ENCODE assay signal across 8 cellular contexts in genomic region chr11:72969894-72970335, GRCh38.
DNase-seq lines count a peak whose midpoint lies in the region; ATAC-seq and TF ChIP-seq lines count a peak whose summit lies in the region.

No MANE protein-coding gene starts in this region.

- no peak overlapping the region for H3K4me3 Mint-ChIP-seq in CD8-positive, alpha-beta T cell
- H3K4me3 Mint-ChIP-seq in chondrocyte (ENCODE audit: unreplicated experiment): no peak overlapping the region

- TF ChIP-seq CTCF in CD8-positive, alpha-beta T cell (IDR thresholded peaks at IDR 0.05): no peak
- no peak for TF ChIP-seq CTCF in chondrocyte (IDR thresholded peaks at IDR 0.05)

- H3K36me3 ChIP-seq in CD8-positive, alpha-beta T cell (ENCODE audit: insufficient read depth, low read length): no peaks in the 10 kb centered on the region

- peaks cover 4% of the 10 kb centered on the region for H3K9me3 Mint-ChIP-seq in CD8-positive, alpha-beta T cell
- no peaks in the 10 kb centered on the region for H3K9me3 Mint-ChIP-seq in chondrocyte (ENCODE audit: low read depth)

- peaks cover 4% of the 10 kb centered on the region for H3K4me1 ChIP-seq in CD8-positive, alpha-beta T cell (ENCODE audit: insufficient read depth, low read length)

- CTCF ChIA-PET in CD8-positive, alpha-beta T cell (lab: Charles Lee): no interaction called here

- peaks cover 40% of the 10 kb centered on the region for H3K36me3 Mint-ChIP-seq in CD8-positive, alpha-beta T cell
- peaks cover 7% of the 10 kb centered on the region for H3K36me3 Mint-ChIP-seq in chondrocyte (ENCODE audit: low read depth)

- in situ Hi-C loops in KBM-7 (cut with MboI; ENCODE audit: low pct_unique_long_range_greater_than_20kb, low sequenced_read_pairs): no loop called here

- H3K4me1 Mint-ChIP-seq in CD8-positive, alpha-beta T cell (ENCODE audit: low read depth): peaks cover 25% of the 10 kb centered on the region
- peaks cover 41% of the 10 kb centered on the region for H3K4me1 Mint-ChIP-seq in chondrocyte (ENCODE audit: low read depth)

- POLR2A ChIA-PET in CD8-positive, alpha-beta T cell (lab: Charles Lee): interaction anchor here (1.2 kb wide), 1 partner anchor 11 kb away, joined by 3 read pairs; no protein-coding TSS in a partner anchor

- no peaks in the 10 kb centered on the region for H3K27me3 ChIP-seq in CD8-positive, alpha-beta T cell (ENCODE audit: insufficient read depth, low read length)

- intact Hi-C loops in CD8-positive, alpha-beta T cell (cut with DNase I, micrococcal nuclease): loop anchor here in 1 of 2 experiments (10.0 kb wide), 1 partner anchor 55 kb away; no protein-coding TSS in a partner anchor

- no peak for DNase-seq in CD8-positive, alpha-beta T cell
- DNase-seq in KBM-7 (peak; percentile 57), chondrocyte (ENCODE audit: low spot score) (no peak), activated gamma-delta T cell (lab: John Stamatoyannopoulos, UW) (no peak), anterior cingulate cortex (lab: John Stamatoyannopoulos, UW) (no peak), AML-193 (lab: John Stamatoyannopoulos, UW) (no peak)

- peak; percentile 55 for ATAC-seq in CD8-positive, alpha-beta T cell
- ATAC-seq in GM21381 (IDR thresholded peaks at IDR 0.05; ENCODE audit: unreplicated experiment): peak; percentile 66
- no peak for ATAC-seq in GM18858 (IDR thresholded peaks at IDR 0.05; ENCODE audit: unreplicated experiment)

- no peak overlapping the region for H3K27ac ChIP-seq in CD8-positive, alpha-beta T cell (ENCODE audit: low read depth, low read length)

- H3K27me3 Mint-ChIP-seq in CD8-positive, alpha-beta T cell (ENCODE audit: low read depth): no peaks in the 10 kb centered on the region
- no peaks in the 10 kb centered on the region for H3K27me3 Mint-ChIP-seq in chondrocyte (ENCODE audit: low read depth)

- no peaks in the 10 kb centered on the region for H3K9me3 ChIP-seq in CD8-positive, alpha-beta T cell (ENCODE audit: low read length)

- H3K27ac Mint-ChIP-seq in CD8-positive, alpha-beta T cell: peak overlapping the region; percentile 33
- peak overlapping the region; percentile 87 for H3K27ac Mint-ChIP-seq in chondrocyte (ENCODE audit: unreplicated experiment)

- H3K4me3 ChIP-seq in CD8-positive, alpha-beta T cell (ENCODE audit: low read depth, low read length): no peak overlapping the region
